Comparison of ENCODE assay signal across 8 cellular contexts in the genomic region with DNA sequence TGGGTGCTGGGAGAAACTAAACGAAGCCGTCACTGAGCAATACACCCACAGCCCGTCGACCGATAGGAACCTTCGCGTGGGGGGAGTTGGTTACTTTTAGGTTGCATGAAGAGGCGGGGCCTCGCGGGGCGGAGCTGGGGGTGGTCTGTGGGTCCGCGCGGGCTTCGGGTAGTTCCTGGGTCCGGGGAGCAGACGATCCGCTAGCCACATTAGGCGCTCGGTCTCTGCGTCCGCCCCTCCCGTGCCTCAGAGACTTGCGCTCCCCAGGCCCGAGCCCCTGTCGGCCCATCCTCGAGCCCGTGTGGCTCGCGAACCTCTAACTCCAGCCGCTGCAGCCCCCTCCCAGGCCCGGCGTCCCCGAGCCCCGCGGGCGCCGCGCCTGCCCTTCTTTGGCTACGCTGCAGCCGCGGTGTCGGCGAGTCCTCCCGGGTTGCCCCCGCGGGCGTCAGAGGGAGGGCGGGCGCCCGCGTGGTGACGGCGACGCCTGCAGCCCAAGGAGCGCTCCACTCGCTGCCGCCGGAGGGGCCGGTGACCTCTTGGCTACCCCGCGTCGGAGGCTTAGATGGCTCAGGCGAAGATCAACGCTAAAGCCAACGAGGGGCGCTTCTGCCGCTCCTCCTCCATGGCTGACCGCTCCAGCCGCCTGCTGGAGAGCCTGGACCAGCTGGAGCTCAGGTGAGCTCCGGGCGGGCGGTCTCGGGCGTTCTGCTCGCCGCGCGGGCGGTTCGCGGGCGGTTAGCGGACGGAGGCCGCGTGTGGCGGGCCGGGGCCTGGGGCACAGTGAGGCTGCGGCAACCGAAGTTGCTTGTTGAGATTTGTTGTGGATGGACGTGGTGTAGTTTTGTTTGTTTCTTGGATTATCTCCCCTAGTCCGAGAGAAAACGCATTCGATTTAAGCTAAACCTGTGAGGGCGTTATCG. TPM values are rescaled to one million over a fixed set of nuclear protein-coding genes. Genes with fewer than 3 reads are reported as not detected.
DNase-seq lines count a peak whose midpoint lies in the region; ATAC-seq lines count a peak whose summit lies in the region.

Gene BAG2, plus strand, starts transcription at position 191 of the 920 bp plus-strand sequence. Its CDS starts 372 bp downstream, at position 563.

- POLR2A ChIA-PET in activated CD4-positive, alpha-beta T cell treated with anti-CD3 and anti-CD28 coated beads for 36 hours (lab: Charles Lee), result interaction anchor here (0.5 to 1.9 kb wide), 6 partner anchors 13 to 93 kb away, joined by 3 to 5 read pairs (median 3); partner anchors contain the start of genes RAB23 and ZNF451

- H3K36me3 Mint-ChIP-seq in activated CD4-positive, alpha-beta T cell treated with anti-CD3 and anti-CD28 coated beads for 36 hours (ENCODE audit: low read depth), result peaks cover 8% of the 10 kb centered on the region

- ATAC-seq in GM19025 (IDR thresholded peaks at IDR 0.05; ENCODE audit: low read depth, unreplicated experiment) (peak; percentile 89), HG03280 (IDR thresholded peaks at IDR 0.05; ENCODE audit: unreplicated experiment) (peak; percentile 83)
- peak; percentile 89 for ATAC-seq in activated CD4-positive, alpha-beta T cell treated with anti-CD3 and anti-CD28 coated beads for 36 hours

- H3K9me3 Mint-ChIP-seq in activated CD4-positive, alpha-beta T cell treated with anti-CD3 and anti-CD28 coated beads for 36 hours (ENCODE audit: low read depth), result no peaks in the 10 kb centered on the region

- intact Hi-C loops in activated CD4-positive, alpha-beta T cell treated with anti-CD3 and anti-CD28 coated beads for 36 hours (cut with DNase I, micrococcal nuclease), result loop anchor here (1.0 to 5.0 kb wide), 10 partner anchors 50 to 220 kb away; partner anchors contain the start of genes PRIM2 (in 2 of the 2), RAB23 (in 2 of the 2), BEND6 (in 1 of the 2) and KIAA1586 (in 1 of the 2)

- peak within 1 kb of the TSS; percentile 96 for H3K27ac Mint-ChIP-seq in activated CD4-positive, alpha-beta T cell treated with anti-CD3 and anti-CD28 coated beads for 36 hours

- peaks cover 35% of the 10 kb centered on the region for H3K4me1 Mint-ChIP-seq in activated CD4-positive, alpha-beta T cell treated with anti-CD3 and anti-CD28 coated beads for 36 hours

- H3K27me3 Mint-ChIP-seq in activated CD4-positive, alpha-beta T cell treated with anti-CD3 and anti-CD28 coated beads for 36 hours, result no peaks in the 10 kb centered on the region

- H3K27me3 ChIP-seq in layer of hippocampus (ENCODE audit: control insufficient read depth, insufficient read depth, low read length), result no peaks in the 10 kb centered on the region

- H3K27ac ChIP-seq in cingulate gyrus (ENCODE audit: low read depth, low read length) (peak within 1 kb of the TSS; percentile 77), layer of hippocampus (ENCODE audit: low read depth, low read length) (peak within 1 kb of the TSS; percentile 64)

- H3K4me3 Mint-ChIP-seq in activated CD4-positive, alpha-beta T cell treated with anti-CD3 and anti-CD28 coated beads for 36 hours, result peak within 1 kb of the TSS; percentile 87

- CTCF ChIA-PET in activated CD4-positive, alpha-beta T cell treated with anti-CD3 and anti-CD28 coated beads for 36 hours (lab: Charles Lee), result interaction anchor here (0.6 to 3.6 kb wide), 5 partner anchors 93 to 576 kb away, joined by 3 to 17 read pairs (median 3); partner anchors contain the start of gene PRIM2

- DNase-seq in Ammon's horn (ENCODE audit: low spot score), result peak; percentile 82
- peak; percentile 98 for DNase-seq in NCI-H510A treated with DMSO at 0.1 percent for 48 hours (lab: John Stamatoyannopoulos, UW)
- peak; percentile 94 for DNase-seq in activated CD4-positive, alpha-beta T cell treated with anti-CD3 and anti-CD28 coated beads for 36 hours
- DNase-seq in stimulated activated CD4-positive, alpha-beta T cell treated with anti-CD3 and anti-CD28 coated beads, Interleukin-1b, Interleukin-23, amount 100 ng/mL, for 24 hours (ENCODE audit: low read depth in 4 of 4, low spot score in 1 of 4), result peak; percentile 61 to 91 (median 76)

RNA-seq across cellular contexts. Expression of gene BAG2, which starts in this region (rescaled TPM):
- 1 to 10 TPM; 8.2 to 8.8 TPM for total RNA-seq in activated CD4-positive, alpha-beta T cell treated with anti-CD3 and anti-CD28 coated beads for 36 hours

Comparison
In these comparisons a context has a peak if more than half of its experiments do, and no peak if none do; other contexts are left out.
1. Peak in every context shown above with its lines: DNase-seq, ATAC-seq and H3K27ac ChIP-seq.